In genomic region chr3:147945968-147946519, GRCh38 we compare ENCODE assay signal across 8 cellular contexts.
A peak's percentile ranks its signal among the peaks of the same experiment; 100 is the strongest.
DNase-seq lines count a peak whose midpoint lies in the region; FAIRE-seq and TF ChIP-seq lines count a peak whose summit lies in the region.

No MANE protein-coding gene starts in this region.

- H3K4me2 ChIP-seq in mesenchymal stem cell (ENCODE audit: low read length, poor library complexity, severe bottlenecking): no peak overlapping the region

- peak; percentile 90 for FAIRE-seq in H54 (lab: Jason Lieb, UNC)

- DNase-seq in ELF-1 (ENCODE audit: low read depth, low spot score) (peak; percentile 21), H54 (ENCODE audit: insufficient read length, low spot score) (peak; percentile 25), NCI-H460 (ENCODE audit: extremely low read depth, low read depth) (peak; percentile 50), dermis blood vessel endothelial cell (peak; percentile 66), mesenchymal stem cell (peak; percentile 90), SKM-1 treated with dmso at 0.1 percent for 144 hours (lab: John Stamatoyannopoulos, UW; ENCODE audit: unreplicated experiment) (no peak)
- DNase-seq in NK-92 treated with Interleukin-12 subunit alpha and Interleukin-12 subunit beta, amount 100 ng/mL, for 24 hours (lab: John Stamatoyannopoulos, UW): no peak
- DNase-seq in activated T-cell treated with anti-CD3 and anti-CD28 coated beads, Interleukin-2, amount 50 U/mL, for 48 hours: no peak

- no peak overlapping the region for H2AFZ ChIP-seq in mesenchymal stem cell (ENCODE audit: low read depth, low read length)

- H4K91ac ChIP-seq in mesenchymal stem cell (ENCODE audit: low read length): no peak overlapping the region

- peak overlapping the region in 1 of 2 experiments; percentile 72 for H3K4me3 ChIP-seq in mesenchymal stem cell (ENCODE audit: insufficient read depth in 1 of 2, low read depth in 1 of 2, low read length in 2 of 2)

- H3K18ac ChIP-seq in mesenchymal stem cell (ENCODE audit: low read depth in 1 of 2, low read length in 2 of 2): no peak overlapping the region

- H3K23ac ChIP-seq in mesenchymal stem cell (ENCODE audit: low read length in 2 of 2): no peak overlapping the region

- no peak overlapping the region for H3K4ac ChIP-seq in mesenchymal stem cell (ENCODE audit: low read depth in 1 of 2, low read length in 2 of 2)

- no peak for TF ChIP-seq POLR2A in H54 (IDR thresholded peaks at IDR 0.05; ENCODE audit: low read depth, low read length)

- peak overlapping the region; percentile 69 for H4K8ac ChIP-seq in mesenchymal stem cell (ENCODE audit: low read length)

- H3K9me3 ChIP-seq in mesenchymal stem cell (ENCODE audit: control insufficient read depth, low read length): no peaks in the 10 kb centered on the region

- H2BK5ac ChIP-seq in mesenchymal stem cell (ENCODE audit: low read depth, low read length, poor library complexity, severe bottlenecking): no peak overlapping the region

- peak overlapping the region; percentile 86 for H3K9ac ChIP-seq in mesenchymal stem cell (ENCODE audit: low read length)

- H2BK15ac ChIP-seq in mesenchymal stem cell (ENCODE audit: low read depth, poor library complexity, severe bottlenecking): no peak overlapping the region

- H3K27me3 ChIP-seq in mesenchymal stem cell (ENCODE audit: control insufficient read depth in 1 of 2, insufficient read depth in 1 of 2, low read length in 2 of 2): no peaks in the 10 kb centered on the region

- no peak overlapping the region for H2BK12ac ChIP-seq in mesenchymal stem cell (ENCODE audit: low read length in 2 of 2)

- peak overlapping the region; percentile 67 for H3K27ac ChIP-seq in mesenchymal stem cell (ENCODE audit: low read length, poor library complexity, severe bottlenecking)

- no peak overlapping the region for H2BK120ac ChIP-seq in mesenchymal stem cell (ENCODE audit: low read depth, low read length)

- 25% methylated on average over 3 of the region's 4 CpGs for whole genome bisulfite sequencing in mesenchymal stem cell

- H3K79me1 ChIP-seq in mesenchymal stem cell (replicated peaks; ENCODE audit: low read length, poor library complexity, severe bottlenecking): no peaks in the 10 kb centered on the region

- peaks cover 3% of the 10 kb centered on the region for H3K4me1 ChIP-seq in mesenchymal stem cell (ENCODE audit: control insufficient read depth, insufficient read depth, low read depth, low read length)

- H3K14ac ChIP-seq in mesenchymal stem cell (ENCODE audit: low read length in 2 of 2): no peak overlapping the region

- H3K36me3 ChIP-seq in mesenchymal stem cell (ENCODE audit: control insufficient read depth in 1 of 2, insufficient read depth in 2 of 2, low read depth in 1 of 2, low read length in 2 of 2): no peaks in the 10 kb centered on the region

- no peak overlapping the region for H2AK5ac ChIP-seq in mesenchymal stem cell (ENCODE audit: low read length, severe bottlenecking)

Comparison
In these comparisons a context has a peak if more than half of its experiments do, and no peak if none do; other contexts are left out.
1. DNase-seq: peak in ELF-1 (single experiment), H54 (single experiment), NCI-H460 (single experiment), dermis blood vessel endothelial cell (single experiment) and mesenchymal stem cell (single experiment); none in NK-92 treated with Interleukin-12 subunit alpha and Interleukin-12 subunit beta, amount 100 ng/mL, for 24 hours (single experiment), SKM-1 treated with dmso at 0.1 percent for 144 hours (single experiment) and activated T-cell treated with anti-CD3 and anti-CD28 coated beads, Interleukin-2, amount 50 U/mL, for 48 hours (0 of 2).